In the genomic region with DNA sequence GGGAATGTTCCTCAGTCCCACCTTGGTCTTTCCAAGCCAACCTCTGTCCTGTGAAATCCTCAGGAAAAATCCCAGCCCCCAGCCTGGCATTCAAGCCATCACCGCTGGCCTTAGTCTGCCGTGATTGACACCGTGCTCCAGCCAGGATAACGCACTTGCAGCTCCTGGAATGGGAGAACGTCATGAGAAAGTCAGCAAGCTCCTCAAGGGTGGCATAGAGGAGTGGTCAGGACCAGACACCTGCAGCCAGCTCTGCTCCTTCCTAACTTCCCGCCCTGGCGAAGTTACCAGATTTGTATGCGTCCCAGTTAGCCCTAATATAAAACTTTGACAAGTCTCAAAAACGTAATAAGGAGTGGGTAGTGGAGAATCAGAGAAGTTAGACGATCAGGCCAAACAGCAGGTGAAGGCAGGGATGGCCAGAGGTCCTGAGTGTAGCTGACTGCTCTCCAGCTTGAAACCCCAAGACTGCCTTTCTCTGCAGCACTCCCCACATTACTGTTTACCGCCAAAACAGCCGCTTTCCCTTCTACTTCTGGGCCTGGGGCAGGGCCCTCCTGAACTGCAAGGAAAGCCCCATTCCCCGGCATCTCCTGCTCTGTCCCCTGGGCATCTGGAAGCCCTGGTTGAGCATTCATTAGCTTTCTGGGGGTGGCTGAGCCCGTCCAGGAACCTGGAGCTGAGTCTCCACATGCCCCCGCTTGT, we compare ENCODE assay signal across 9 cellular contexts. TPM values are rescaled to one million over a fixed set of nuclear protein-coding genes. Genes with fewer than 3 reads are reported as not detected.
DNase-seq lines count a peak whose midpoint lies in the region; ATAC-seq, FAIRE-seq and TF ChIP-seq lines count a peak whose summit lies in the region.
"Had no signal": no experiment of that assay in that cellular context is flagged by ENCODE, and none has a peak within 500 bp of the region (broad histone marks: within the 10 kb centered on the region; RNA-seq: fewer than 3 reads in every experiment).

No MANE protein-coding gene starts in this region.

- H3K4me3 ChIP-seq in astrocyte (ENCODE audit: insufficient read depth, low read depth, low read length) (peak overlapping the region; percentile 42), iPS DF 6.9 (ENCODE audit: low read length) (peak overlapping the region; percentile 57; the same call in 1 of the 2 replicates), stomach (peak overlapping the region; percentile 59 to 76 (median 67)), small intestine (ENCODE audit: low read depth in 1 of 2, low read length in 2 of 2) (no peak overlapping the region)
- H3K4me3 ChIP-seq: BLaER1 had no signal

- peak overlapping the region; percentile 87 for H2AFZ ChIP-seq in astrocyte (ENCODE audit: low read depth, low read length)

- TF ChIP-seq EP300 in stomach (IDR thresholded peaks at IDR 0.05): no peak

- WGBS in iPS DF 6.9 (ENCODE audit: insufficient coverage, insufficient read length): no CpG with 5 or more reads among the region's 15 CpGs
- 62 to 78% (median 64%) methylated on average over 12 to 15 of the region's 15 CpGs for WGBS in stomach, 5 donors
- WGBS in small intestine, 3 donors: 52 to 57% (median 55%) methylated on average over 15 of the region's 15 CpGs

- intact Hi-C loops in stomach (cut with DNase I; ENCODE audit: low total_unique reads): no loop called here

- no peaks in the 10 kb centered on the region for H3K27me3 ChIP-seq in astrocyte (ENCODE audit: insufficient read depth, low read length)
- H3K27me3 ChIP-seq in iPS DF 6.9 (ENCODE audit: control insufficient read depth, insufficient read depth, low read length): no peaks in the 10 kb centered on the region
- H3K27me3 ChIP-seq in stomach: peaks cover 0 to 34% (median 24%) of the 10 kb centered on the region in 3 donors
- H3K27me3 ChIP-seq in small intestine (ENCODE audit: control insufficient read depth in 2 of 2, insufficient read depth in 2 of 2, low read length in 2 of 2): peaks cover 6 to 12% of the 10 kb centered on the region in 2 donors

- ATAC-seq in GM21528 (IDR thresholded peaks at IDR 0.05; ENCODE audit: low FRiP score, unreplicated experiment): no peak

- no peak for TF ChIP-seq CTCF in astrocyte (IDR thresholded peaks at IDR 0.05; ENCODE audit: insufficient read depth, low read depth, low read length)
- TF ChIP-seq CTCF in stomach (IDR thresholded peaks at IDR 0.05): no peak

- H3K27ac ChIP-seq in astrocyte (ENCODE audit: low read depth, low read length) (no peak overlapping the region), iPS DF 6.9 (ENCODE audit: low read length) (no peak overlapping the region), stomach (peak overlapping the region in 1 of 5 donors; percentile 78), small intestine (ENCODE audit: low read depth in 1 of 2, low read length in 1 of 2) (no peak overlapping the region)
- H3K27ac ChIP-seq: BLaER1 had no signal

- H3K27ac Mint-ChIP-seq in T-helper 2 cell treated with Interferon-gamma antibody and Interleukin-4, amounts not matched to agents 5 μg/mL and 100 μg/mL, for 36 hours: no peak overlapping the region
- peak overlapping the region; percentile 86 for H3K27ac Mint-ChIP-seq in astrocyte (ENCODE audit: unreplicated experiment)

- peak overlapping the region; percentile 86 for H3K4me2 ChIP-seq in astrocyte (ENCODE audit: low read length)
- H3K4me2 ChIP-seq: BLaER1 had no signal

- peak overlapping the region; percentile 63 for H3K4me3 Mint-ChIP-seq in T-helper 2 cell treated with Interferon-gamma antibody and Interleukin-4, amounts not matched to agents 5 μg/mL and 100 μg/mL, for 36 hours
- peak overlapping the region; percentile 88 for H3K4me3 Mint-ChIP-seq in astrocyte (ENCODE audit: unreplicated experiment)

- peak overlapping the region; percentile 61 for H3K9ac ChIP-seq in astrocyte (ENCODE audit: low read length)
- H3K9ac ChIP-seq: BLaER1 had no signal

- H3K36me3 ChIP-seq in astrocyte (ENCODE audit: insufficient read depth, low read length) (no peaks in the 10 kb centered on the region), iPS DF 6.9 (ENCODE audit: control insufficient read depth, insufficient read depth, low read length) (no peaks in the 10 kb centered on the region), stomach (no peaks in the 10 kb centered on the region), small intestine (ENCODE audit: control insufficient read depth in 2 of 2, insufficient read depth in 2 of 2, low read length in 2 of 2) (no peaks in the 10 kb centered on the region)
- H3K36me3 ChIP-seq: BLaER1 had no signal

- no peak for FAIRE-seq in astrocyte (lab: Jason Lieb, UNC)
- no peak for FAIRE-seq in small intestine (lab: Jason Lieb, UNC)

- peaks cover 22% of the 10 kb centered on the region for H4K20me1 ChIP-seq in astrocyte (ENCODE audit: insufficient read depth, low read length)
- H4K20me1 ChIP-seq: BLaER1 had no signal

- peaks cover 34% of the 10 kb centered on the region for H3K79me2 ChIP-seq in astrocyte (ENCODE audit: insufficient read depth, low read length)

- no peaks in the 10 kb centered on the region for H3K9me3 ChIP-seq in astrocyte (ENCODE audit: insufficient read depth, low read depth, low read length)
- H3K9me3 ChIP-seq in iPS DF 6.9 (ENCODE audit: control insufficient read depth, insufficient read depth, low read length): no peaks in the 10 kb centered on the region
- no peaks in the 10 kb centered on the region for H3K9me3 ChIP-seq in stomach
- no peaks in the 10 kb centered on the region for H3K9me3 ChIP-seq in small intestine (ENCODE audit: control insufficient read depth, low read depth)

- no peak for DNase-seq in T-helper 2 cell treated with Interferon-gamma antibody and Interleukin-4, amounts not matched to agents 5 μg/mL and 100 μg/mL, for 36 hours (ENCODE audit: low spot score)
- DNase-seq in T-helper 2 cell (no peak), astrocyte (ENCODE audit: low read depth) (no peak), iPS DF 6.9 (ENCODE audit: low read depth, low spot score) (no peak), stomach (no peak), small intestine (no peak), mucosa of gallbladder (ENCODE audit: low spot score) (no peak)

- H3K27me3 Mint-ChIP-seq in T-helper 2 cell treated with Interferon-gamma antibody and Interleukin-4, amounts not matched to agents 5 μg/mL and 100 μg/mL, for 36 hours (ENCODE audit: low read depth): peaks cover 85% of the 10 kb centered on the region
- no peaks in the 10 kb centered on the region for H3K27me3 Mint-ChIP-seq in astrocyte (ENCODE audit: low read depth, unreplicated experiment)

- H3K36me3 Mint-ChIP-seq in T-helper 2 cell treated with Interferon-gamma antibody and Interleukin-4, amounts not matched to agents 5 μg/mL and 100 μg/mL, for 36 hours (ENCODE audit: low read depth): no peaks in the 10 kb centered on the region
- peaks cover 14% of the 10 kb centered on the region for H3K36me3 Mint-ChIP-seq in astrocyte (ENCODE audit: low read depth, unreplicated experiment)

- H3K9me3 Mint-ChIP-seq in T-helper 2 cell treated with Interferon-gamma antibody and Interleukin-4, amounts not matched to agents 5 μg/mL and 100 μg/mL, for 36 hours: no peaks in the 10 kb centered on the region
- H3K9me3 Mint-ChIP-seq in astrocyte (ENCODE audit: unreplicated experiment): no peaks in the 10 kb centered on the region

- no peaks in the 10 kb centered on the region for H3K4me1 Mint-ChIP-seq in T-helper 2 cell treated with Interferon-gamma antibody and Interleukin-4, amounts not matched to agents 5 μg/mL and 100 μg/mL, for 36 hours (ENCODE audit: low read depth)
- H3K4me1 Mint-ChIP-seq in astrocyte (ENCODE audit: low read depth, unreplicated experiment): peaks cover 16% of the 10 kb centered on the region

- H3K4me1 ChIP-seq in astrocyte (ENCODE audit: insufficient read depth, low read length) (peaks cover 36% of the 10 kb centered on the region), iPS DF 6.9 (ENCODE audit: control insufficient read depth, insufficient read depth, low read length) (peaks cover 12% of the 10 kb centered on the region), stomach (peaks cover 16 to 45% (median 28%) of the 10 kb centered on the region in 4 donors), small intestine (ENCODE audit: control insufficient read depth in 2 of 2, insufficient read depth in 1 of 2, low read depth in 1 of 2, low read length in 1 of 2) (no peaks in the 10 kb centered on the region)
- H3K4me1 ChIP-seq: BLaER1 had no signal

- no peak for TF ChIP-seq POLR2A in stomach (IDR thresholded peaks at IDR 0.05)

RNA-seq across cellular contexts. Expression of gene DKK3, which starts 1.3 kb away (rescaled TPM):
- total RNA-seq in astrocyte (307 and 328 TPM in 2 replicates), stomach (10 to 100 TPM; 35.0 to 63.8 (median 54.7) TPM), mucosa of gallbladder (80.0 TPM)
- polyA plus RNA-seq in stomach (10 to 100 TPM; 21.8 to 36.7 (median 29.6) TPM), small intestine (10 to 100 TPM in 1 of 3 donors, 1 to 10 TPM in 2; 4.2 to 29.1 (median 5.9) TPM)

Comparison
In these comparisons a context has a peak if more than half of its experiments do, and no peak if none do; other contexts are left out.
1. H3K4me3 ChIP-seq: peak in astrocyte (single experiment), iPS DF 6.9 (single experiment) and stomach (4 of 4); none in small intestine (0 of 2).